Comparison of ENCODE assay signal across 9 cellular contexts in the genomic region with DNA sequence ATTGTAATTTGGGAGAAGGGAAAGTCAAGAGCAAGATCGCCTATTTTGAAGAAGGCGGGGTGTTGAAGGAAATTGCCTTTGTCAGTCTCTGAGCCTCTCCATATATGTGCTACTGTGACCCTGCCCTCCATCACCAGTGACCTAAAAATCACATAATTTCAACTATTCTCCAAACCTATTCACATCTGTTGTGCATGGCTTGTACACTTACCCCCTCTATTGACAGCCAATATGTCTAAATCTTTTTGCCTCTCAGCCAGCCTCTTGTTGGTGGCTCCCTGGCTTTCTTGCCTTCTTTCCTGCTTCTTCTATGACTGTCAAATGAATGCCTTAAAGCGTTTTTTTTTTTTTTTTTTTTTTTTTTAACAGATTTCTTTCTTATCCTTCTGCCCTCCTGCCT.
DNase-seq lines count a peak whose midpoint lies in the region; ATAC-seq, FAIRE-seq and TF ChIP-seq lines count a peak whose summit lies in the region.
"Had no signal": no experiment of that assay in that cellular context is flagged by ENCODE, and none has a peak within 500 bp of the region (broad histone marks: within the 10 kb centered on the region; RNA-seq: fewer than 3 reads in every experiment).

No MANE protein-coding gene starts in this region.

- TF ChIP-seq POLR2A in HepG2 (IDR thresholded peaks at IDR 0.05; ENCODE audit: insufficient read depth in 1 of 2, low read depth in 2 of 2, low read length in 2 of 2) = no peak

- H3K4me3 ChIP-seq in HepG2 (replicated peaks in 1 of 3; ENCODE audit: insufficient read depth in 1 of 3, low read depth in 2 of 3, low read length in 3 of 3) = no peak overlapping the region

- no TSS peak for BruUV-seq in HepG2 (replicated peaks; lab: Mats Ljungman, UMichigan)

- no peaks in the 10 kb centered on the region for H3K4me1 Mint-ChIP-seq in activated T-helper 1 cell treated with anti-CD3 and anti-CD28 coated beads, Interleukin-12 subunit alpha, Interleukin-12 subunit beta, Interleukin-2, Interleukin-4 antibody, amounts not matched to agents 30 ng/mL and 10 ng/mL and 1 ng/mL, durations not matched to agents 14 hours and 24 hours and 36 hours (ENCODE audit: low read depth)

- H2AFZ ChIP-seq in HepG2 (ENCODE audit: low read length) = no peak overlapping the region

- TF ChIP-seq EP300 in HepG2 (IDR thresholded peaks at IDR 0.05; ENCODE audit: low read depth in 2 of 2, low read length in 2 of 2) (no peak), HepG2 (CRISPR knock-in tag; IDR thresholded peaks at IDR 0.05; ENCODE audit: borderline replicate concordance) (no peak)

- POLR2A ChIA-PET in HepG2 (lab: Yijun Ruan, JAX) = no interaction called here

- H3K36me3 Mint-ChIP-seq in activated T-helper 1 cell treated with anti-CD3 and anti-CD28 coated beads, Interleukin-12 subunit alpha, Interleukin-12 subunit beta, Interleukin-2, Interleukin-4 antibody, amounts not matched to agents 30 ng/mL and 10 ng/mL and 1 ng/mL, durations not matched to agents 14 hours and 24 hours and 36 hours (ENCODE audit: low read depth) = no peaks in the 10 kb centered on the region

- TF ChIP-seq RAD21 in HepG2 (CRISPR knock-in tag; IDR thresholded peaks at IDR 0.05) = no peak

- no peaks in the 10 kb centered on the region for H3K27me3 Mint-ChIP-seq in activated T-helper 1 cell treated with anti-CD3 and anti-CD28 coated beads, Interleukin-12 subunit alpha, Interleukin-12 subunit beta, Interleukin-2, Interleukin-4 antibody, amounts not matched to agents 30 ng/mL and 10 ng/mL and 1 ng/mL, durations not matched to agents 14 hours and 24 hours and 36 hours (ENCODE audit: insufficient read depth)
- H3K27me3 Mint-ChIP-seq: dendritic cell treated with granulocyte-macrophage colony-stimulating factor and Interleukin-4, amounts not matched to agents 40 ng/mL and 50 ng/mL, for 4 days had no signal

- H3K4me3 Mint-ChIP-seq in activated T-helper 1 cell treated with anti-CD3 and anti-CD28 coated beads, Interleukin-12 subunit alpha, Interleukin-12 subunit beta, Interleukin-2, Interleukin-4 antibody, amounts not matched to agents 30 ng/mL and 10 ng/mL and 1 ng/mL, durations not matched to agents 14 hours and 24 hours and 36 hours = no peak overlapping the region
- H3K4me3 Mint-ChIP-seq: dendritic cell treated with granulocyte-macrophage colony-stimulating factor and Interleukin-4, amounts not matched to agents 40 ng/mL and 50 ng/mL, for 4 days had no signal

- H3K4me1 ChIP-seq in HepG2 (ENCODE audit: insufficient read depth, low read length) = no peaks in the 10 kb centered on the region

- no peaks in the 10 kb centered on the region for H3K79me2 ChIP-seq in HepG2 (ENCODE audit: insufficient read depth, low read length)

- H3K9ac ChIP-seq in HepG2 (ENCODE audit: insufficient read depth, low read depth, low read length) = no peak overlapping the region

- no peaks in the 10 kb centered on the region for H3K36me3 ChIP-seq in HepG2 (replicated peaks in 1 of 2; ENCODE audit: control insufficient read depth in 1 of 2, insufficient read depth in 2 of 2, low read length in 2 of 2)

- no peak overlapping the region for H3K27ac ChIP-seq in HepG2 (ENCODE audit: extremely low read length, insufficient read depth, low read length)

- H3K27me3 ChIP-seq in HepG2 (ENCODE audit: control insufficient read depth in 1 of 2, insufficient read depth in 2 of 2, low read length in 2 of 2) = no peaks in the 10 kb centered on the region

- WGBS in HepG2 (ENCODE audit: low lambda C conversion rate) = 41% methylated on average over 3 of the region's 3 CpGs

- intact Hi-C loops in HepG2 (cut with micrococcal nuclease; ENCODE audit: unreplicated experiment) = no loop called here
- intact Hi-C loops in activated T-helper 1 cell treated with anti-CD3 and anti-CD28 coated beads, Interleukin-12 subunit alpha, Interleukin-12 subunit beta, Interleukin-2, Interleukin-4 antibody, amounts not matched to agents 30 ng/mL and 10 ng/mL and 1 ng/mL, durations not matched to agents 14 hours and 24 hours and 36 hours (cut with micrococcal nuclease) = no loop called here

- no peaks in the 10 kb centered on the region for H4K20me1 ChIP-seq in HepG2 (ENCODE audit: insufficient read depth, low read length)

- no peak overlapping the region for H3K27ac Mint-ChIP-seq in activated T-helper 1 cell treated with anti-CD3 and anti-CD28 coated beads, Interleukin-12 subunit alpha, Interleukin-12 subunit beta, Interleukin-2, Interleukin-4 antibody, amounts not matched to agents 30 ng/mL and 10 ng/mL and 1 ng/mL, durations not matched to agents 14 hours and 24 hours and 36 hours
- H3K27ac Mint-ChIP-seq: dendritic cell treated with granulocyte-macrophage colony-stimulating factor and Interleukin-4, amounts not matched to agents 40 ng/mL and 50 ng/mL, for 4 days had no signal

- H3K9me3 Mint-ChIP-seq in activated T-helper 1 cell treated with anti-CD3 and anti-CD28 coated beads, Interleukin-12 subunit alpha, Interleukin-12 subunit beta, Interleukin-2, Interleukin-4 antibody, amounts not matched to agents 30 ng/mL and 10 ng/mL and 1 ng/mL, durations not matched to agents 14 hours and 24 hours and 36 hours = no peaks in the 10 kb centered on the region
- H3K9me3 Mint-ChIP-seq: dendritic cell treated with granulocyte-macrophage colony-stimulating factor and Interleukin-4, amounts not matched to agents 40 ng/mL and 50 ng/mL, for 4 days had no signal

- peak; percentile 85 for ATAC-seq in SK-N-SH treated with all-trans-retinoic acid at 6 μM for 48 hours
- no peak for ATAC-seq in HepG2
- no peak for ATAC-seq in HG03097 (IDR thresholded peaks at IDR 0.05; ENCODE audit: low FRiP score, unreplicated experiment)
- no peak for ATAC-seq in GM18511 (IDR thresholded peaks at IDR 0.05; ENCODE audit: unreplicated experiment)

- H3K9me3 ChIP-seq in HepG2 (ENCODE audit: low read length) = no peaks in the 10 kb centered on the region

- no peak overlapping the region for H3K4me2 ChIP-seq in HepG2 (ENCODE audit: low read depth, low read length)

- CTCF ChIA-PET in HepG2 (lab: Yijun Ruan, JAX; ENCODE audit: low intra/inter-chr PET ratio, low total read pairs) = no interaction called here

- TF ChIP-seq CTCF in D721Med (IDR thresholded peaks at IDR 0.05; ENCODE audit: insufficient read depth, missing control alignments) (peak; percentile 53), HepG2 (CRISPR knock-in tag; IDR thresholded peaks at IDR 0.05) (peak; percentile 31; the same call in 1 of the 2 replicates)

- FAIRE-seq in D721Med (lab: Jason Lieb, UNC) (no peak), HTR-8/SVneo (lab: Jason Lieb, UNC) (no peak), HepG2 (lab: Jason Lieb, UNC) (no peak)

- in situ Hi-C loops in HepG2 (cut with HindIII; ENCODE audit: extremely low pct_ligation_motif_present, low pct_unique_long_range_greater_than_20kb) = no loop called here

- DNase-seq in D721Med (ENCODE audit: insufficient read length, low spot score) (no peak), HTR-8/SVneo (ENCODE audit: insufficient read length, low spot score) (peak; percentile 4), HepG2 (ENCODE audit: low spot score) (no peak), cerebellar nuclear complex (lab: John Stamatoyannopoulos, UW) (no peak)
- DNase-seq in activated T-helper 1 cell treated with anti-CD3 and anti-CD28 coated beads, Interleukin-12 subunit alpha, Interleukin-12 subunit beta, Interleukin-2, Interleukin-4 antibody, amounts not matched to agents 30 ng/mL and 10 ng/mL and 1 ng/mL, durations not matched to agents 14 hours and 24 hours and 36 hours (ENCODE audit: low spot score) = no peak

TF ChIP-seq in SK-N-SH treated with all-trans-retinoic acid at 6 μM for 48 hours, 23 proteins besides CTCF, POLR2A, EP300 and RAD21 (continues in another document):
- TF ChIP-seq SNAI2 (CRISPR knock-in tag; IDR thresholded peaks at IDR 0.05) (no peak), ZNF70 (CRISPR knock-in tag; IDR thresholded peaks at IDR 0.05) (no peak), RARB (CRISPR knock-in tag; IDR thresholded peaks at IDR 0.05) (no peak), OSR1 (CRISPR knock-in tag; IDR thresholded peaks at IDR 0.05) (no peak)
- TF ChIP-seq, protein P1, sequence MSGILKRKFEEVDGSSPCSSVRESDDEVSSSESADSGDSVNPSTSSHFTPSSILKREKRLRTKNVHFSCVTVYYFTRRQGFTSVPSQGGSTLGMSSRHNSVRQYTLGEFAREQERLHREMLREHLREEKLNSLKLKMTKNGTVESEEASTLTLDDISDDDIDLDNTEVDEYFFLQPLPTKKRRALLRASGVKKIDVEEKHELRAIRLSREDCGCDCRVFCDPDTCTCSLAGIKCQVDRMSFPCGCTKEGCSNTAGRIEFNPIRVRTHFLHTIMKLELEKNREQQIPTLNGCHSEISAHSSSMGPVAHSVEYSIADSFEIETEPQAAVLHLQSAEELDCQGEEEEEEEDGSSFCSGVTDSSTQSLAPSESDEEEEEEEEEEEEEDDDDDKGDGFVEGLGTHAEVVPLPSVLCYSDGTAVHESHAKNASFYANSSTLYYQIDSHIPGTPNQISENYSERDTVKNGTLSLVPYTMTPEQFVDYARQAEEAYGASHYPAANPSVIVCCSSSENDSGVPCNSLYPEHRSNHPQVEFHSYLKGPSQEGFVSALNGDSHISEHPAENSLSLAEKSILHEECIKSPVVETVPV (CRISPR knock-in tag; IDR thresholded peaks at IDR 0.05) = no peak

TF ChIP-seq in HepG2, 621 proteins besides CTCF, POLR2A, EP300 and RAD21:
- TF ChIP-seq ZNF234 (CRISPR knock-in tag; conservative IDR thresholded peaks at IDR 0.05) (no peak), STAG1 (CRISPR knock-in tag; IDR thresholded peaks at IDR 0.05) (peak; percentile 44)
